In genomic region chr5:150497274-150497988, GRCh38 we compare ENCODE assay signal across 9 cellular contexts. TPM values are rescaled to one million over a fixed set of nuclear protein-coding genes. Genes with fewer than 3 reads are reported as not detected.
DNase-seq lines count a peak whose midpoint lies in the region; ATAC-seq and TF ChIP-seq lines count a peak whose summit lies in the region.
"Had no signal": no experiment of that assay in that cellular context is flagged by ENCODE, and none has a peak within 500 bp of the region (broad histone marks: within the 10 kb centered on the region; RNA-seq: fewer than 3 reads in every experiment).

No MANE protein-coding gene starts in this region.

- DNase-seq in Panc1 (ENCODE audit: low read depth, low spot score) = peak; percentile 87
- peak; percentile 90 for DNase-seq in fibroblast of pulmonary artery (ENCODE audit: low read depth)
- DNase-seq in osteocyte (ENCODE audit: extremely low spot score, unreplicated experiment) = peak; percentile 89
- DNase-seq in activated CD4-positive, CD25-positive, alpha-beta regulatory T cell (lab: John Stamatoyannopoulos, UW) = no peak
- no peak for DNase-seq in NCI-H1694 (lab: John Stamatoyannopoulos, UW)
- DNase-seq in NCI-H748 treated with DMSO at 0.1 percent for 48 hours (lab: John Stamatoyannopoulos, UW) = no peak

- no peaks in the 10 kb centered on the region for H3K36me3 ChIP-seq in Panc1 (ENCODE audit: control insufficient read depth, insufficient read depth, low read length)

- H3K27me3 ChIP-seq in Panc1 (ENCODE audit: control insufficient read depth, insufficient read depth, low read length) = no peaks in the 10 kb centered on the region

- H3K27me3 Mint-ChIP-seq in osteocyte (ENCODE audit: unreplicated experiment) = no peaks in the 10 kb centered on the region
- H3K27me3 Mint-ChIP-seq: stimulated activated naive CD8-positive, alpha-beta T cell treated with anti-CD3 and anti-CD28 coated beads, Interleukin-15, Interleukin-2, amounts not matched to agents 100 ng/mL and 50 ng/mL, for 24 hours had no signal

- CTCF ChIA-PET in Panc1 (lab: Charles Lee) = no interaction called here

- in situ Hi-C loops in Panc1 (cut with HindIII; ENCODE audit: low pct_unique_long_range_greater_than_20kb, low sequenced_read_pairs) = no loop called here

- peak overlapping the region; percentile 64 for H3K27ac ChIP-seq in C4-2B
- H3K27ac ChIP-seq in Panc1 (ENCODE audit: low read length) = peak overlapping the region; percentile 93

- H3K4me3 Mint-ChIP-seq in osteocyte (ENCODE audit: unreplicated experiment) = no peak overlapping the region
- H3K4me3 Mint-ChIP-seq: stimulated activated naive CD8-positive, alpha-beta T cell treated with anti-CD3 and anti-CD28 coated beads, Interleukin-15, Interleukin-2, amounts not matched to agents 100 ng/mL and 50 ng/mL, for 24 hours had no signal

- peak; percentile 95 for ATAC-seq in Panc1
- ATAC-seq in GM19467 (IDR thresholded peaks at IDR 0.05; ENCODE audit: unreplicated experiment) = no peak

- H3K4me1 Mint-ChIP-seq in osteocyte (ENCODE audit: unreplicated experiment) = peaks cover 66% of the 10 kb centered on the region

- POLR2A ChIA-PET in Panc1 (lab: Charles Lee) = no interaction called here

- H3K9me3 Mint-ChIP-seq in osteocyte (ENCODE audit: unreplicated experiment) = no peaks in the 10 kb centered on the region
- H3K9me3 Mint-ChIP-seq: stimulated activated naive CD8-positive, alpha-beta T cell treated with anti-CD3 and anti-CD28 coated beads, Interleukin-15, Interleukin-2, amounts not matched to agents 100 ng/mL and 50 ng/mL, for 24 hours had no signal

- H3K4me1 ChIP-seq in Panc1 (ENCODE audit: control insufficient read depth, insufficient read depth, low read length) = peaks cover 75% of the 10 kb centered on the region

- TF ChIP-seq CTCF in C4-2B (conservative IDR thresholded peaks at IDR 0.05) = no peak
- no peak for TF ChIP-seq CTCF in Panc1 (IDR thresholded peaks at IDR 0.05)
- no peak for TF ChIP-seq CTCF in fibroblast of pulmonary artery (IDR thresholded peaks at IDR 0.05; ENCODE audit: low read length, missing control alignments)
- no peak for TF ChIP-seq CTCF in osteocyte (IDR thresholded peaks at IDR 0.05)

- H3K4me3 ChIP-seq in Panc1 (ENCODE audit: low read depth in 2 of 2, low read length in 2 of 2) = peak overlapping the region; percentile 12 to 41; a peak in 3 of 4 replicates
- no peak overlapping the region for H3K4me3 ChIP-seq in fibroblast of pulmonary artery (replicated peaks; ENCODE audit: low read depth, low read length)

- no TSS peak for BruUV-seq in Panc1 (replicated peaks; lab: Mats Ljungman, UMichigan)

- intact Hi-C loops in Panc1 (cut with micrococcal nuclease; ENCODE audit: unreplicated experiment) = no loop called here

- H3K9me3 ChIP-seq in Panc1 (ENCODE audit: control insufficient read depth, insufficient read depth, low read depth, low read length) = no peaks in the 10 kb centered on the region

- peak overlapping the region; percentile 94 for H3K27ac Mint-ChIP-seq in osteocyte (ENCODE audit: unreplicated experiment)
- H3K27ac Mint-ChIP-seq: stimulated activated naive CD8-positive, alpha-beta T cell treated with anti-CD3 and anti-CD28 coated beads, Interleukin-15, Interleukin-2, amounts not matched to agents 100 ng/mL and 50 ng/mL, for 24 hours had no signal

- H3K36me3 Mint-ChIP-seq in osteocyte (ENCODE audit: unreplicated experiment) = no peaks in the 10 kb centered on the region

RNA-seq across cellular contexts. Expression of gene NDST1, which starts 10.5 kb away (rescaled TPM):
- 142 TPM for total RNA-seq in Panc1 (2021; ENCODE audit: unreplicated experiment)
- polyA plus RNA-seq in Panc1 (2012; ENCODE audit: insufficient read length) = 80.5 TPM
- 110 and 118 TPM in 2 replicates for total RNA-seq in osteocyte

RNA-seq across cellular contexts. Expression of gene RPS14, which starts 47.9 kb away (rescaled TPM):
- total RNA-seq in Panc1 (2021; ENCODE audit: unreplicated experiment) = 1,959 TPM
- 1,891 TPM for polyA plus RNA-seq in Panc1 (2012; ENCODE audit: insufficient read length)
- total RNA-seq in osteocyte = 1,748 and 1,798 TPM in 2 replicates

Comparison
In these comparisons a context has a peak if more than half of its experiments do, and no peak if none do; other contexts are left out.
1. DNase-seq: peak in Panc1 (single experiment), fibroblast of pulmonary artery (single experiment) and osteocyte (single experiment); none in activated CD4-positive, CD25-positive, alpha-beta regulatory T cell (0 of 4), NCI-H1694 (single experiment) and NCI-H748 treated with DMSO at 0.1 percent for 48 hours (single experiment).